ENCODE assay signal across 8 cellular contexts in genomic region chr1:155609515-155610256, GRCh38. TPM values are rescaled to one million over a fixed set of nuclear protein-coding genes. Genes with fewer than 3 reads are reported as not detected.
A peak's percentile ranks its signal among the peaks of the same experiment; 100 is the strongest.
DNase-seq lines count a peak whose midpoint lies in the region; ATAC-seq and TF ChIP-seq lines count a peak whose summit lies in the region.

Gene MSTO1, plus strand, starts transcription at chr1:155610218. Its CDS starts 31 bp downstream, at chr1:155610249.

- peak within 1 kb of the TSS; percentile 46 for H3K27ac ChIP-seq in CD8-positive, alpha-beta T cell (ENCODE audit: low read depth, low read length)
- H3K27ac ChIP-seq in lung (ENCODE audit: low read depth in 1 of 2, low read length in 1 of 2) = peak within 1 kb of the TSS; percentile 72 to 84

- peak within 1 kb of the TSS; percentile 89 for H3K4me3 Mint-ChIP-seq in CD8-positive, alpha-beta T cell

- intact Hi-C loops in CD8-positive, alpha-beta T cell (cut with DNase I, micrococcal nuclease) = loop anchor here (2.0 kb wide), 1 partner anchor 47 kb away; the partner anchor contains the start of gene ASH1L (in 2 of the 2)

- H3K4me1 Mint-ChIP-seq in CD8-positive, alpha-beta T cell (ENCODE audit: low read depth) = peaks cover 6% of the 10 kb centered on the region

- H3K27me3 Mint-ChIP-seq in CD8-positive, alpha-beta T cell (ENCODE audit: low read depth) = no peaks in the 10 kb centered on the region

- H3K36me3 ChIP-seq in CD8-positive, alpha-beta T cell (ENCODE audit: insufficient read depth, low read length) = peaks cover 8% of the 10 kb centered on the region
- H3K36me3 ChIP-seq in lung (ENCODE audit: control insufficient read depth in 2 of 2, insufficient read depth in 2 of 2, low read length in 2 of 2) = peaks cover 0 to 9% of the 10 kb centered on the region in 2 donors

- no peak for TF ChIP-seq CTCF in CD8-positive, alpha-beta T cell (IDR thresholded peaks at IDR 0.05)
- TF ChIP-seq CTCF in lung (IDR thresholded peaks at IDR 0.05; ENCODE audit: control extremely low read depth, extremely low read depth) = no peak

- CTCF ChIA-PET in CD8-positive, alpha-beta T cell (lab: Charles Lee) = interaction anchor here (1.0 kb wide), 2 partner anchors 273 to 359 kb away, joined by 3 read pairs; no protein-coding TSS in a partner anchor

- 6 to 8% methylated on average over 41 to 45 of the region's 47 CpGs for WGBS in lung, 2 donors

- no peaks in the 10 kb centered on the region for H3K9me3 ChIP-seq in CD8-positive, alpha-beta T cell (ENCODE audit: low read length)
- H3K9me3 ChIP-seq in lung (ENCODE audit: control insufficient read depth in 2 of 2, insufficient read depth in 1 of 2, low read length in 1 of 2) = no peaks in the 10 kb centered on the region

- peak within 1 kb of the TSS; percentile 90 for H3K4me3 ChIP-seq in CD8-positive, alpha-beta T cell (ENCODE audit: low read depth, low read length)
- H3K4me3 ChIP-seq in lung = peak within 1 kb of the TSS; percentile 51

- H3K27ac Mint-ChIP-seq in CD8-positive, alpha-beta T cell = peak within 1 kb of the TSS; percentile 88

- H3K27me3 ChIP-seq in CD8-positive, alpha-beta T cell (ENCODE audit: insufficient read depth, low read length) = no peaks in the 10 kb centered on the region
- no peaks in the 10 kb centered on the region for H3K27me3 ChIP-seq in lung (ENCODE audit: control insufficient read depth, insufficient read depth)

- DNase-seq in CD8-positive, alpha-beta T cell = peak; percentile 80 to 95 (median 91)
- DNase-seq in HS-27A (ENCODE audit: low read depth) (peak; percentile 87), NK-92 (lab: John Stamatoyannopoulos, UW; ENCODE audit: unreplicated experiment) (peak; percentile 46), lung (ENCODE audit: low spot score) (peak; percentile 97)
- DNase-seq in activated CD8-positive, alpha-beta memory T cell treated with anti-CD3 and anti-CD28 coated beads for 1 hour (ENCODE audit: extremely low read depth in 1 of 2, low read depth in 1 of 2) = peak; percentile 84 to 87
- peak; percentile 93 for DNase-seq in effector CD4-positive, alpha-beta T cell
- peak; percentile 95 to 98 (median 97) for DNase-seq in stimulated activated CD4-positive, alpha-beta T cell treated with anti-CD3 and anti-CD28 coated beads, TNF-alpha, amount 100 ng/mL, for 4 hours (ENCODE audit: low read depth in 3 of 3)

- H3K9me3 Mint-ChIP-seq in CD8-positive, alpha-beta T cell = no peaks in the 10 kb centered on the region

- peak; percentile 95 for ATAC-seq in CD8-positive, alpha-beta T cell
- peak; percentile 90 for ATAC-seq in GM19467 (IDR thresholded peaks at IDR 0.05; ENCODE audit: unreplicated experiment)
- peak; percentile 100 for ATAC-seq in lung (ENCODE audit: insufficient read depth, low FRiP score)

- no peaks in the 10 kb centered on the region for H3K4me1 ChIP-seq in CD8-positive, alpha-beta T cell (ENCODE audit: insufficient read depth, low read length)
- no peaks in the 10 kb centered on the region for H3K4me1 ChIP-seq in lung (ENCODE audit: control insufficient read depth in 2 of 2, insufficient read depth in 2 of 2, low read length in 2 of 2)

- POLR2A ChIA-PET in CD8-positive, alpha-beta T cell (lab: Charles Lee) = no interaction called here

- H3K36me3 Mint-ChIP-seq in CD8-positive, alpha-beta T cell = peaks cover 22% of the 10 kb centered on the region

RNA-seq across cellular contexts. Expression of gene MSTO1, which starts in this region (rescaled TPM):
- total RNA-seq in CD8-positive, alpha-beta T cell = 10 to 100 TPM; 66.4 to 70.2 TPM
- 10 to 100 TPM; 22.1 to 51.5 TPM for total RNA-seq in lung
- 10 to 100 TPM; 28.8 to 33.6 TPM for polyA plus RNA-seq in lung

Comparison
In these comparisons a context has a peak if more than half of its experiments do, and no peak if none do; other contexts are left out.
1. Peak in every context shown above with its lines: DNase-seq, ATAC-seq, H3K4me3 ChIP-seq and H3K27ac ChIP-seq.
2. DNase-seq: peak in every context shown above with its lines; median percentile 97 in lung; 97 in stimulated activated CD4-positive, alpha-beta T cell treated with anti-CD3 and anti-CD28 coated beads, TNF-alpha, amount 100 ng/mL, for 4 hours; 93 in effector CD4-positive, alpha-beta T cell; 91 in CD8-positive, alpha-beta T cell; 87 in HS-27A; 86 in activated CD8-positive, alpha-beta memory T cell treated with anti-CD3 and anti-CD28 coated beads for 1 hour; 46 in NK-92.